Comparison of ENCODE assay signal across 8 cellular contexts in the genomic region with DNA sequence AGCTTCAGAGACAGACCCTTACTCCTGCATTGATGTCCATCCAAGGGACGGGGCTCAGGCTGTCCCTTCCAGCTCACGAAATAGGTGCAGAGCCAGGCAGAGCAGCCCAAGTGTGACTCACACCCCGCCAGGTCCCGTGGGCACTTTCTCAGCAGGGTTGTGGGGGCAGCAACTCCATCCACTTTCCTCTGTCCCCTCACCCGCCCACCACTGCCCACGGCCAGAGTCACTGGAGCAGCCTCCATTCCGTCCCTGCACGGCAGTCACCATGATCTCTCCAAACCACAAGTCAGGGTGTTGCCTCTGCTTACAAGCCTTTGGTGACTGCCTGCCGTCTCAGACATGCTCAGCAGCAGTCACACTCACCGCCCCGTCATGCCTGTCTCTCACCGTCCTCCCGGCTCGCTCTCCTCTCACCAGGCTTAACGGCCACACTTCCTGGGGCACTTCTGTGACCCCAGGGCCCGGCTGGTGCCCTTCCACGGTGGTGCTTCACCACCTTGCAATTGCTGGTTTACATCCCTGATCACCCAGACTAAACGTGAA. TPM values are rescaled to one million over a fixed set of nuclear protein-coding genes. Genes with fewer than 3 reads are reported as not detected.
DNase-seq lines count a peak whose midpoint lies in the region.

No MANE protein-coding gene starts in this region.

- no peaks in the 10 kb centered on the region for H3K27me3 ChIP-seq in skeletal muscle satellite cell (ENCODE audit: control insufficient read depth, insufficient read depth, low read length)

- peak overlapping the region; percentile 59 for H3K4me2 ChIP-seq in skeletal muscle satellite cell (ENCODE audit: low read length)

- no peaks in the 10 kb centered on the region for H3K36me3 ChIP-seq in skeletal muscle satellite cell (ENCODE audit: insufficient read depth, low read length)

- H3K4me3 ChIP-seq in skeletal muscle satellite cell (ENCODE audit: low read length), result no peak overlapping the region

- H3K4me1 ChIP-seq in skeletal muscle satellite cell (ENCODE audit: control insufficient read depth, insufficient read depth, low read length), result peaks cover 52% of the 10 kb centered on the region

- peak; percentile 75 for DNase-seq in Daoy (ENCODE audit: low read depth)
- DNase-seq in activated CD4-positive, CD25-positive, alpha-beta regulatory T cell treated with anti-CD3 and anti-CD28 coated beads, Interleukin-2, amount 50 U/mL, for 72 hours, result peak; percentile 51
- peak; percentile 31 for DNase-seq in effector CD4-positive, alpha-beta T cell
- DNase-seq in NCI-H146 (lab: John Stamatoyannopoulos, UW), result no peak
- no peak for DNase-seq in C1 segment of cervical spinal cord (lab: John Stamatoyannopoulos, UW)
- no peak for DNase-seq in NCI-H2196 treated with DMSO at 0.1 percent for 48 hours (lab: John Stamatoyannopoulos, UW; ENCODE audit: unreplicated experiment)
- DNase-seq in NCI-H146 treated with DMSO at 0.1 percent for 48 hours (lab: John Stamatoyannopoulos, UW; ENCODE audit: unreplicated experiment), result no peak

- no peak overlapping the region for H3K9ac ChIP-seq in skeletal muscle satellite cell (ENCODE audit: low read depth, low read length)

- H3K9me3 ChIP-seq in skeletal muscle satellite cell (replicated peaks; ENCODE audit: low read length), result no peaks in the 10 kb centered on the region

RNA-seq across cellular contexts. Expression of a gene that starts 39.3 kb away (rescaled TPM):
- total RNA-seq in Daoy (2014; rRNA removed; shearing (Covaris generic)), result not detected in 2 replicates
- total RNA-seq in skeletal muscle satellite cell (2012; rRNA removed), result not detected in 2 replicates

Comparison
In these comparisons a context has a peak if more than half of its experiments do, and no peak if none do; other contexts are left out.
1. DNase-seq: peak in Daoy (single experiment), activated CD4-positive, CD25-positive, alpha-beta regulatory T cell treated with anti-CD3 and anti-CD28 coated beads, Interleukin-2, amount 50 U/mL, for 72 hours (single experiment) and effector CD4-positive, alpha-beta T cell (single experiment); none in NCI-H146 (single experiment), C1 segment of cervical spinal cord (0 of 14), NCI-H2196 treated with DMSO at 0.1 percent for 48 hours (single experiment) and NCI-H146 treated with DMSO at 0.1 percent for 48 hours (single experiment).